ENCODE assay signal across 18 cellular contexts in the genomic region with DNA sequence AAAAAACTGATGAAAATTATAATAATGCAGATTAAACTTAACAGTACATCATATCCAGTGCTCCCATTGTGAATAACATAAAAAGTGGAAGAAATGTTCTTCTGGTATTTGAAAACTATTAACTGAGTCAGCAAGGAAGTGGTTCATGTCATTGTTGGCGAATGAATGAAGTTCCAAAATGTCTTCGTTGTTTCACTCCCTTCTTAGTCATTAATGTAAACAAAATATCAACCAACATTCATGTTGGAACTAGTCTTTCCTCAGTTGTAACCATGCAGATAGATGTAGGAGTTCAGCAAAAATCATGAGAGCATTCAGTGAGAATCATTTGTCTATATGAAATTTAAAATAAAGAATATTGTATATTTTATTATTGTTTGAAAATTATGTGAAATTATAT. TPM values are rescaled to one million over a fixed set of nuclear protein-coding genes. Genes with fewer than 3 reads are reported as not detected.
A peak's percentile ranks its signal among the peaks of the same experiment; 100 is the strongest.
DNase-seq lines count a peak whose midpoint lies in the region; ATAC-seq and TF ChIP-seq lines count a peak whose summit lies in the region.
"Had no signal": no experiment of that assay in that cellular context is flagged by ENCODE, and none has a peak within 500 bp of the region (broad histone marks: within the 10 kb centered on the region; RNA-seq: fewer than 3 reads in every experiment).

No MANE protein-coding gene starts in this region.

- no peak overlapping the region for H3K4me2 ChIP-seq in PC-3 (ENCODE audit: low read length)
- no peak overlapping the region for H3K4me2 ChIP-seq in smooth muscle cell

- no peaks in the 10 kb centered on the region for H3K27me3 Mint-ChIP-seq in activated CD4-positive, alpha-beta T cell treated with anti-CD3 and anti-CD28 coated beads, Interleukin-2, amount 10 ng/mL, durations not matched to agents 24 days and 14 days
- no peaks in the 10 kb centered on the region for H3K27me3 Mint-ChIP-seq in activated CD4-positive, alpha-beta T cell treated with anti-CD3 and anti-CD28 coated beads, Interleukin-2, amount 10 ng/mL, durations not matched to agents 7 days and 5 days
- H3K27me3 Mint-ChIP-seq in natural killer cell treated with Interleukin-12 subunit alpha and Interleukin-12 subunit beta and Interleukin-15 and Interleukin-18, amount 100 ng/mL, for 72 hours, result no peaks in the 10 kb centered on the region

- peak overlapping the region; percentile 30 for H3K27ac Mint-ChIP-seq in activated CD4-positive, alpha-beta T cell treated with anti-CD3 and anti-CD28 coated beads, Interleukin-2, amount 10 ng/mL, durations not matched to agents 24 days and 14 days
- no peak overlapping the region for H3K27ac Mint-ChIP-seq in activated CD4-positive, alpha-beta T cell treated with anti-CD3 and anti-CD28 coated beads, Interleukin-2, amount 10 ng/mL, durations not matched to agents 7 days and 5 days
- peak overlapping the region; percentile 84 to 87 for H3K27ac Mint-ChIP-seq in natural killer cell treated with Interleukin-12 subunit alpha and Interleukin-12 subunit beta and Interleukin-15 and Interleukin-18, amount 100 ng/mL, for 72 hours
- H3K27ac Mint-ChIP-seq: H9 had no signal

- H3K4me3 ChIP-seq in PC-3 (ENCODE audit: low read length) (no peak overlapping the region), epithelial cell of esophagus (ENCODE audit: low read length) (no peak overlapping the region), smooth muscle cell (no peak overlapping the region)
- H3K4me3 ChIP-seq: pancreas had no signal

- no TSS peak for BruUV-seq in PC-3 (replicated peaks; lab: Mats Ljungman, UMichigan)

- H3K9me3 ChIP-seq in PC-3 (ENCODE audit: low read length) (no peaks in the 10 kb centered on the region), smooth muscle cell (replicated peaks; ENCODE audit: low read depth) (no peaks in the 10 kb centered on the region)
- H3K9me3 ChIP-seq: pancreas had no signal

- no peaks in the 10 kb centered on the region for H3K9me3 Mint-ChIP-seq in activated CD4-positive, alpha-beta T cell treated with anti-CD3 and anti-CD28 coated beads, Interleukin-2, amount 10 ng/mL, durations not matched to agents 24 days and 14 days
- no peaks in the 10 kb centered on the region for H3K9me3 Mint-ChIP-seq in activated CD4-positive, alpha-beta T cell treated with anti-CD3 and anti-CD28 coated beads, Interleukin-2, amount 10 ng/mL, durations not matched to agents 7 days and 5 days
- H3K9me3 Mint-ChIP-seq in natural killer cell treated with Interleukin-12 subunit alpha and Interleukin-12 subunit beta and Interleukin-15 and Interleukin-18, amount 100 ng/mL, for 72 hours, result no peaks in the 10 kb centered on the region
- H3K9me3 Mint-ChIP-seq: H9 had no signal

- no peaks in the 10 kb centered on the region for H3K27me3 ChIP-seq in PC-3 (ENCODE audit: low read length)
- H3K27me3 ChIP-seq in smooth muscle cell (ENCODE audit: low read depth), result no peaks in the 10 kb centered on the region
- H3K27me3 ChIP-seq: pancreas had no signal

- DNase-seq in activated CD4-positive, alpha-beta T cell treated with anti-CD3 and anti-CD28 coated beads, Interleukin-2, amount 10 ng/mL, durations not matched to agents 24 days and 14 days, result no peak
- DNase-seq in activated CD4-positive, alpha-beta T cell treated with anti-CD3 and anti-CD28 coated beads, Interleukin-2, amount 10 ng/mL, durations not matched to agents 7 days and 5 days, result no peak
- DNase-seq in PC-3, result peak; percentile 85
- peak; percentile 93 for DNase-seq in epithelial cell of esophagus (ENCODE audit: low read depth)
- no peak for DNase-seq in natural killer cell treated with Interleukin-12 subunit alpha and Interleukin-12 subunit beta and Interleukin-15 and Interleukin-18, amount 100 ng/mL, for 72 hours (ENCODE audit: low spot score)
- no peak for DNase-seq in RKO (ENCODE audit: low spot score)
- no peak for DNase-seq in smooth muscle cell (lab: John Stamatoyannopoulos, UW; ENCODE audit: unreplicated experiment)
- DNase-seq: activated CD4-positive, alpha-beta T cell treated with anti-CD3 and anti-CD28 coated beads, Interleukin-2, amount 50 U/mL, for 1 hour; caudate nucleus; H9; Kasumi-1; midbrain; NCI-H2029; NCI-H69; pancreas; RPMI8226; substantia nigra had no signal

- H2AFZ ChIP-seq in PC-3 (ENCODE audit: low read length) (no peak overlapping the region), smooth muscle cell (ENCODE audit: low read depth) (no peak overlapping the region)

- WGBS in smooth muscle cell (ENCODE audit: low lambda C conversion rate), result 38% methylated on average over 2 of the region's 2 CpGs

- intact Hi-C loops in activated CD4-positive, alpha-beta T cell treated with anti-CD3 and anti-CD28 coated beads, Interleukin-2, amount 10 ng/mL, durations not matched to agents 24 days and 14 days (cut with micrococcal nuclease), result no loop called here
- intact Hi-C loops in PC-3 (cut with micrococcal nuclease), result loop anchor here (10.0 kb wide), 1 partner anchor 128 kb away; the partner anchor contains the start of gene ANXA2

- H3K27ac ChIP-seq in PC-3 (ENCODE audit: low read length) (peak overlapping the region; percentile 90), smooth muscle cell (ENCODE audit: low read depth) (no peak overlapping the region)
- H3K27ac ChIP-seq: pancreas had no signal

- H3F3A ChIP-seq in PC-3 (ENCODE audit: low read length, unreplicated experiment) (peaks cover 6% of the 10 kb centered on the region), smooth muscle cell (ENCODE audit: low read depth) (no peaks in the 10 kb centered on the region)

- H3K36me3 ChIP-seq in PC-3 (ENCODE audit: low read depth, low read length), result no peaks in the 10 kb centered on the region
- no peaks in the 10 kb centered on the region for H3K36me3 ChIP-seq in smooth muscle cell (ENCODE audit: low read depth)
- H3K36me3 ChIP-seq: pancreas had no signal

- H3K4me1 ChIP-seq in PC-3 (ENCODE audit: insufficient read depth, low read length) (peaks cover 71% of the 10 kb centered on the region), smooth muscle cell (ENCODE audit: low read depth) (peaks cover 9% of the 10 kb centered on the region)

- H3K36me3 Mint-ChIP-seq in activated CD4-positive, alpha-beta T cell treated with anti-CD3 and anti-CD28 coated beads, Interleukin-2, amount 10 ng/mL, durations not matched to agents 24 days and 14 days (ENCODE audit: low read depth), result peaks cover 39% of the 10 kb centered on the region
- H3K36me3 Mint-ChIP-seq in activated CD4-positive, alpha-beta T cell treated with anti-CD3 and anti-CD28 coated beads, Interleukin-2, amount 10 ng/mL, durations not matched to agents 7 days and 5 days (ENCODE audit: low read depth), result peaks cover 38% of the 10 kb centered on the region
- H3K36me3 Mint-ChIP-seq in natural killer cell treated with Interleukin-12 subunit alpha and Interleukin-12 subunit beta and Interleukin-15 and Interleukin-18, amount 100 ng/mL, for 72 hours, result peaks cover 50% of the 10 kb centered on the region

- POLR2A ChIA-PET in activated CD4-positive, alpha-beta T cell treated with anti-CD3 and anti-CD28 coated beads, Interleukin-2, amount 10 ng/mL, durations not matched to agents 7 days and 5 days (lab: Charles Lee), result no interaction called here
- POLR2A ChIA-PET in PC-3 (lab: Charles Lee; ENCODE audit: unreplicated experiment), result no interaction called here

- H3K9me2 ChIP-seq in PC-3 (replicated peaks; ENCODE audit: low read length), result no peaks in the 10 kb centered on the region

- H4K20me1 ChIP-seq in PC-3 (ENCODE audit: low read length) (no peaks in the 10 kb centered on the region), smooth muscle cell (ENCODE audit: low read depth) (peaks cover 43% of the 10 kb centered on the region)

- TF ChIP-seq CTCF in PC-3 (conservative IDR thresholded peaks at IDR 0.05; ENCODE audit: low read depth, low read length), result no peak
- TF ChIP-seq CTCF in epithelial cell of esophagus (IDR thresholded peaks at IDR 0.05; ENCODE audit: insufficient read depth, low read depth, low read length, missing control alignments), result no peak
- no peak for TF ChIP-seq CTCF in smooth muscle cell (IDR thresholded peaks at IDR 0.05; ENCODE audit: borderline replicate concordance, insufficient read depth, poor library complexity, severe bottlenecking)

- peaks cover 38% of the 10 kb centered on the region for H3K4me1 Mint-ChIP-seq in activated CD4-positive, alpha-beta T cell treated with anti-CD3 and anti-CD28 coated beads, Interleukin-2, amount 10 ng/mL, durations not matched to agents 24 days and 14 days
- peaks cover 30% of the 10 kb centered on the region for H3K4me1 Mint-ChIP-seq in activated CD4-positive, alpha-beta T cell treated with anti-CD3 and anti-CD28 coated beads, Interleukin-2, amount 10 ng/mL, durations not matched to agents 7 days and 5 days
- H3K4me1 Mint-ChIP-seq in natural killer cell treated with Interleukin-12 subunit alpha and Interleukin-12 subunit beta and Interleukin-15 and Interleukin-18, amount 100 ng/mL, for 72 hours (ENCODE audit: low read depth in 2 of 2), result peaks cover 79 to 85% of the 10 kb centered on the region in 2 donors

- H3K9ac ChIP-seq in PC-3 (ENCODE audit: low read length) (peak overlapping the region; percentile 35; the same call in 1 of the 2 replicates), smooth muscle cell (ENCODE audit: low read depth) (no peak overlapping the region)

- H3K4me3 Mint-ChIP-seq in activated CD4-positive, alpha-beta T cell treated with anti-CD3 and anti-CD28 coated beads, Interleukin-2, amount 10 ng/mL, durations not matched to agents 24 days and 14 days, result no peak overlapping the region
- no peak overlapping the region for H3K4me3 Mint-ChIP-seq in activated CD4-positive, alpha-beta T cell treated with anti-CD3 and anti-CD28 coated beads, Interleukin-2, amount 10 ng/mL, durations not matched to agents 7 days and 5 days
- H3K4me3 Mint-ChIP-seq in natural killer cell treated with Interleukin-12 subunit alpha and Interleukin-12 subunit beta and Interleukin-15 and Interleukin-18, amount 100 ng/mL, for 72 hours, result no peak overlapping the region
- H3K4me3 Mint-ChIP-seq: H9 had no signal

- no peaks in the 10 kb centered on the region for H3K79me2 ChIP-seq in PC-3 (ENCODE audit: low read length)
- no peaks in the 10 kb centered on the region for H3K79me2 ChIP-seq in smooth muscle cell (ENCODE audit: low read depth)

- ATAC-seq in PC-3 (peak; percentile 31), GM19395 (IDR thresholded peaks at IDR 0.05; ENCODE audit: unreplicated experiment) (no peak)
- no peak for ATAC-seq in natural killer cell treated with Interleukin-12 subunit alpha and Interleukin-12 subunit beta and Interleukin-15 and Interleukin-18, amount 100 ng/mL, for 72 hours
- ATAC-seq: pancreas had no signal

- CTCF ChIA-PET in activated CD4-positive, alpha-beta T cell treated with anti-CD3 and anti-CD28 coated beads, Interleukin-2, amount 10 ng/mL, durations not matched to agents 7 days and 5 days (lab: Charles Lee), result interaction anchor here (4.0 kb wide), 1 partner anchor 162 kb away, joined by 31 read pairs; no protein-coding TSS in a partner anchor
- CTCF ChIA-PET in PC-3 (lab: Charles Lee), result no interaction called here

RNA-seq across cellular contexts. Expression of gene ICE2, which starts 44.1 kb away (rescaled TPM):
- 55.4 and 62.6 TPM in 2 replicates for total RNA-seq in activated CD4-positive, alpha-beta T cell treated with anti-CD3 and anti-CD28 coated beads, Interleukin-2, amount 10 ng/mL, durations not matched to agents 24 days and 14 days
- total RNA-seq in activated CD4-positive, alpha-beta T cell treated with anti-CD3 and anti-CD28 coated beads, Interleukin-2, amount 10 ng/mL, durations not matched to agents 7 days and 5 days, result 10 to 100 TPM; 70.0 to 77.7 TPM
- total RNA-seq in PC-3 (2014; rRNA removed), result 14.8 and 23.7 TPM in 2 replicates
- 10 to 100 TPM; 38.9 to 79.4 TPM for total RNA-seq in natural killer cell treated with Interleukin-12 subunit alpha and Interleukin-12 subunit beta and Interleukin-15 and Interleukin-18, amount 100 ng/mL, for 72 hours
- 17.3 and 30.7 TPM in 2 replicates for total RNA-seq in smooth muscle cell
- polyA plus RNA-seq in smooth muscle cell, result 15.2 and 19.5 TPM in 2 replicates

Comparison
In these comparisons a context has a peak if more than half of its experiments do, and no peak if none do; other contexts are left out.
1. DNase-seq: peak in PC-3 (single experiment) and epithelial cell of esophagus (single experiment); none in activated CD4-positive, alpha-beta T cell treated with anti-CD3 and anti-CD28 coated beads, Interleukin-2, amount 10 ng/mL, durations not matched to agents 24 days and 14 days (single experiment), activated CD4-positive, alpha-beta T cell treated with anti-CD3 and anti-CD28 coated beads, Interleukin-2, amount 10 ng/mL, durations not matched to agents 7 days and 5 days (single experiment), natural killer cell treated with Interleukin-12 subunit alpha and Interleukin-12 subunit beta and Interleukin-15 and Interleukin-18, amount 100 ng/mL, for 72 hours (single experiment), RKO (single experiment) and smooth muscle cell (single experiment).